Comparison of ENCODE assay signal across 25 cellular contexts in genomic region chr22:19857382-19857781, GRCh38. TPM values are rescaled to one million over a fixed set of nuclear protein-coding genes. Genes with fewer than 3 reads are reported as not detected.
A peak's percentile ranks its signal among the peaks of the same experiment; 100 is the strongest.
DNase-seq lines count a peak whose midpoint lies in the region; ATAC-seq and TF ChIP-seq lines count a peak whose summit lies in the region.
"Had no signal": no experiment of that assay in that cellular context is flagged by ENCODE, and none has a peak within 500 bp of the region (broad histone marks: within the 10 kb centered on the region; RNA-seq: fewer than 3 reads in every experiment).

No MANE protein-coding gene starts in this region.

- no peak overlapping the region for H3K27ac Mint-ChIP-seq in T-helper 2 cell treated with Interferon-gamma antibody and Interleukin-4, amounts not matched to agents 5 μg/mL and 100 μg/mL, for 36 hours
- peak overlapping the region; percentile 96 for H3K27ac Mint-ChIP-seq in CD4-positive, alpha-beta T cell
- H3K27ac Mint-ChIP-seq in activated T-helper 1 cell treated with anti-CD3 and anti-CD28 coated beads, Interleukin-12 subunit alpha, Interleukin-12 subunit beta, Interleukin-2, Interleukin-4 antibody, amounts not matched to agents 30 ng/mL and 10 ng/mL and 1 ng/mL, durations not matched to agents 14 hours and 24 hours and 36 hours = no peak overlapping the region
- peak overlapping the region in 4 of 6 donors; percentile 61 to 85 (median 76) for H3K27ac Mint-ChIP-seq in naive B cell
- H3K27ac Mint-ChIP-seq: activated naive CD8-positive, alpha-beta T cell treated with anti-CD3 and anti-CD28 coated beads, Interleukin-2, amount 10 ng/mL, durations not matched to agents 7 days and 5 days had no signal

- CTCF ChIA-PET in CD4-positive, alpha-beta T cell (lab: Charles Lee) = no interaction called here

- H3K36me3 Mint-ChIP-seq in T-helper 2 cell treated with Interferon-gamma antibody and Interleukin-4, amounts not matched to agents 5 μg/mL and 100 μg/mL, for 36 hours (ENCODE audit: low read depth) = peaks cover 1% of the 10 kb centered on the region
- peaks cover 32% of the 10 kb centered on the region for H3K36me3 Mint-ChIP-seq in CD4-positive, alpha-beta T cell (ENCODE audit: low read depth)
- peaks cover 7% of the 10 kb centered on the region for H3K36me3 Mint-ChIP-seq in activated T-helper 1 cell treated with anti-CD3 and anti-CD28 coated beads, Interleukin-12 subunit alpha, Interleukin-12 subunit beta, Interleukin-2, Interleukin-4 antibody, amounts not matched to agents 30 ng/mL and 10 ng/mL and 1 ng/mL, durations not matched to agents 14 hours and 24 hours and 36 hours (ENCODE audit: low read depth)
- no peaks in the 10 kb centered on the region for H3K36me3 Mint-ChIP-seq in naive B cell

- no peaks in the 10 kb centered on the region for H3K9me3 ChIP-seq in CD4-positive, alpha-beta T cell (ENCODE audit: control insufficient read depth, low read length)
- H3K9me3 ChIP-seq: thoracic aorta, vagina had no signal

- H3K4me1 Mint-ChIP-seq in T-helper 2 cell treated with Interferon-gamma antibody and Interleukin-4, amounts not matched to agents 5 μg/mL and 100 μg/mL, for 36 hours (ENCODE audit: low read depth) = peaks cover 20% of the 10 kb centered on the region
- peaks cover 59% of the 10 kb centered on the region for H3K4me1 Mint-ChIP-seq in CD4-positive, alpha-beta T cell (ENCODE audit: low read depth)
- peaks cover 36% of the 10 kb centered on the region for H3K4me1 Mint-ChIP-seq in activated T-helper 1 cell treated with anti-CD3 and anti-CD28 coated beads, Interleukin-12 subunit alpha, Interleukin-12 subunit beta, Interleukin-2, Interleukin-4 antibody, amounts not matched to agents 30 ng/mL and 10 ng/mL and 1 ng/mL, durations not matched to agents 14 hours and 24 hours and 36 hours (ENCODE audit: low read depth)
- peaks cover 23 to 32% (median 26%) of the 10 kb centered on the region in 3 donors for H3K4me1 Mint-ChIP-seq in naive B cell

- POLR2A ChIA-PET in CD4-positive, alpha-beta T cell (lab: Charles Lee) = no interaction called here

- intact Hi-C loops in CD4-positive, alpha-beta T cell (cut with DNase I, micrococcal nuclease) = loop anchor here in 1 of 2 experiments (10.0 kb wide), 3 partner anchors 157 to 563 kb away; partner anchors contain the start of genes ARVCF, CLTCL1, RANBP1 and TRMT2A
- intact Hi-C loops in activated T-helper 1 cell treated with anti-CD3 and anti-CD28 coated beads, Interleukin-12 subunit alpha, Interleukin-12 subunit beta, Interleukin-2, Interleukin-4 antibody, amounts not matched to agents 30 ng/mL and 10 ng/mL and 1 ng/mL, durations not matched to agents 14 hours and 24 hours and 36 hours (cut with micrococcal nuclease) = loop anchor here (10.0 kb wide), 2 partner anchors 413 to 467 kb away; partner anchors contain the start of genes C22orf39 and DGCR6L
- intact Hi-C loops in posterior vena cava (cut with DNase I) = no loop called here

- no peaks in the 10 kb centered on the region for H3K27me3 ChIP-seq in CD4-positive, alpha-beta T cell (ENCODE audit: control insufficient read depth, insufficient read depth, low read length)
- H3K27me3 ChIP-seq: dorsolateral prefrontal cortex, vagina had no signal

- no peak for TF ChIP-seq CTCF in CD4-positive, alpha-beta T cell (IDR thresholded peaks at IDR 0.05)

- no peaks in the 10 kb centered on the region for H3K9me3 Mint-ChIP-seq in T-helper 2 cell treated with Interferon-gamma antibody and Interleukin-4, amounts not matched to agents 5 μg/mL and 100 μg/mL, for 36 hours
- H3K9me3 Mint-ChIP-seq in CD4-positive, alpha-beta T cell = no peaks in the 10 kb centered on the region
- no peaks in the 10 kb centered on the region for H3K9me3 Mint-ChIP-seq in activated T-helper 1 cell treated with anti-CD3 and anti-CD28 coated beads, Interleukin-12 subunit alpha, Interleukin-12 subunit beta, Interleukin-2, Interleukin-4 antibody, amounts not matched to agents 30 ng/mL and 10 ng/mL and 1 ng/mL, durations not matched to agents 14 hours and 24 hours and 36 hours
- no peaks in the 10 kb centered on the region for H3K9me3 Mint-ChIP-seq in naive B cell
- H3K9me3 Mint-ChIP-seq: activated naive CD8-positive, alpha-beta T cell treated with anti-CD3 and anti-CD28 coated beads, Interleukin-2, amount 10 ng/mL, durations not matched to agents 7 days and 5 days had no signal

- DNase-seq in T-helper 2 cell treated with Interferon-gamma antibody and Interleukin-4, amounts not matched to agents 5 μg/mL and 100 μg/mL, for 36 hours (ENCODE audit: low spot score) = peak; percentile 1
- DNase-seq in T-helper 2 cell (no peak), naive B cell (no peak), posterior vena cava (ENCODE audit: low spot score) (no peak), GM19240 (ENCODE audit: insufficient read length, low spot score) (no peak)
- no peak for DNase-seq in CD4-positive, alpha-beta T cell
- DNase-seq in activated T-helper 1 cell treated with anti-CD3 and anti-CD28 coated beads, Interleukin-12 subunit alpha, Interleukin-12 subunit beta, Interleukin-2, Interleukin-4 antibody, amounts not matched to agents 30 ng/mL and 10 ng/mL and 1 ng/mL, durations not matched to agents 14 hours and 24 hours and 36 hours (ENCODE audit: low spot score) = no peak
- DNase-seq: activated CD4-positive, CD25-positive, alpha-beta regulatory T cell; activated naive CD8-positive, alpha-beta T cell treated with anti-CD3 and anti-CD28 coated beads, Interleukin-2, amount 10 ng/mL, durations not matched to agents 7 days and 5 days; DMS 273 treated with DMSO at 0.1 percent for 48 hours; dorsolateral prefrontal cortex; GOT3; hippocampal formation; IMR-90; NCI-H1092 treated with DMSO at 0.1 percent for 48 hours; NCI-H1930; NCI-H524; nucleus accumbens; SHP77; stimulated activated CD4-positive, alpha-beta T cell treated with anti-CD3 and anti-CD28 coated beads, Interleukin-15, amount 100 ng/mL, for 24 hours; stimulated activated naive CD4-positive, alpha-beta T cell treated with Interleukin-2 at 50 U/mL for 16 hours had no signal

- H3K4me3 Mint-ChIP-seq in T-helper 2 cell treated with Interferon-gamma antibody and Interleukin-4, amounts not matched to agents 5 μg/mL and 100 μg/mL, for 36 hours = no peak overlapping the region
- peak overlapping the region; percentile 57 for H3K4me3 Mint-ChIP-seq in CD4-positive, alpha-beta T cell
- peak overlapping the region; percentile 42 for H3K4me3 Mint-ChIP-seq in activated T-helper 1 cell treated with anti-CD3 and anti-CD28 coated beads, Interleukin-12 subunit alpha, Interleukin-12 subunit beta, Interleukin-2, Interleukin-4 antibody, amounts not matched to agents 30 ng/mL and 10 ng/mL and 1 ng/mL, durations not matched to agents 14 hours and 24 hours and 36 hours
- H3K4me3 Mint-ChIP-seq in naive B cell = peak overlapping the region in 2 of 8 donors; percentile 94 to 95
- H3K4me3 Mint-ChIP-seq: activated naive CD8-positive, alpha-beta T cell treated with anti-CD3 and anti-CD28 coated beads, Interleukin-2, amount 10 ng/mL, durations not matched to agents 7 days and 5 days; CD14-positive monocyte had no signal

- H3K27me3 Mint-ChIP-seq in T-helper 2 cell treated with Interferon-gamma antibody and Interleukin-4, amounts not matched to agents 5 μg/mL and 100 μg/mL, for 36 hours (ENCODE audit: low read depth) = no peaks in the 10 kb centered on the region
- no peaks in the 10 kb centered on the region for H3K27me3 Mint-ChIP-seq in CD4-positive, alpha-beta T cell
- no peaks in the 10 kb centered on the region for H3K27me3 Mint-ChIP-seq in activated T-helper 1 cell treated with anti-CD3 and anti-CD28 coated beads, Interleukin-12 subunit alpha, Interleukin-12 subunit beta, Interleukin-2, Interleukin-4 antibody, amounts not matched to agents 30 ng/mL and 10 ng/mL and 1 ng/mL, durations not matched to agents 14 hours and 24 hours and 36 hours (ENCODE audit: insufficient read depth)
- no peaks in the 10 kb centered on the region for H3K27me3 Mint-ChIP-seq in naive B cell
- H3K27me3 Mint-ChIP-seq: activated naive CD8-positive, alpha-beta T cell treated with anti-CD3 and anti-CD28 coated beads, Interleukin-2, amount 10 ng/mL, durations not matched to agents 7 days and 5 days had no signal

- H3K27ac ChIP-seq in CD4-positive, alpha-beta T cell (ENCODE audit: low read depth, low read length) = no peak overlapping the region
- H3K27ac ChIP-seq: thoracic aorta, vagina had no signal

- no peak for ATAC-seq in CD4-positive, alpha-beta T cell (ENCODE audit: poor library complexity)
- no peak for ATAC-seq in naive B cell (ENCODE audit: low read depth in 2 of 2)
- no peak for ATAC-seq in HG02678 (IDR thresholded peaks at IDR 0.05; ENCODE audit: unreplicated experiment)

RNA-seq across cellular contexts. Expression of gene GNB1L, which starts 2.7 kb away (rescaled TPM):
- total RNA-seq in CD4-positive, alpha-beta T cell = 1 to 10 TPM; 3.0 to 6.5 TPM
- total RNA-seq in activated T-helper 1 cell treated with anti-CD3 and anti-CD28 coated beads, Interleukin-12 subunit alpha, Interleukin-12 subunit beta, Interleukin-2, Interleukin-4 antibody, amounts not matched to agents 30 ng/mL and 10 ng/mL and 1 ng/mL, durations not matched to agents 14 hours and 24 hours and 36 hours = 20.6 and 21.5 TPM in 2 replicates
- polyA plus RNA-seq in naive B cell (ENCODE audit: low read depth in 6 of 6) = 10 to 100 TPM in 4 of 6 donors, 1 to 10 TPM in 2; 6.2 to 14.8 (median 12.0) TPM
- 1 to 10 TPM; 3.6 to 3.9 TPM for total RNA-seq in posterior vena cava

RNA-seq across cellular contexts. Expression of gene RTL10, which starts 2.7 kb away (rescaled TPM):
- total RNA-seq in CD4-positive, alpha-beta T cell = 10 to 100 TPM; 24.7 TPM
- 22.2 and 24.1 TPM in 2 replicates for total RNA-seq in activated T-helper 1 cell treated with anti-CD3 and anti-CD28 coated beads, Interleukin-12 subunit alpha, Interleukin-12 subunit beta, Interleukin-2, Interleukin-4 antibody, amounts not matched to agents 30 ng/mL and 10 ng/mL and 1 ng/mL, durations not matched to agents 14 hours and 24 hours and 36 hours
- polyA plus RNA-seq in naive B cell (ENCODE audit: low read depth in 6 of 6) = 1 to 10 TPM in 5 of 6 donors, not detected in 1; 5.5 to 8.9 (median 6.1) TPM
- total RNA-seq in posterior vena cava = 1 to 10 TPM; 7.6 to 8.6 TPM

Comparison
In these comparisons a context has a peak if more than half of its experiments do, and no peak if none do; other contexts are left out.
1. H3K27ac Mint-ChIP-seq: peak in CD4-positive, alpha-beta T cell (single experiment) and naive B cell (4 of 6); none in T-helper 2 cell treated with Interferon-gamma antibody and Interleukin-4, amounts not matched to agents 5 μg/mL and 100 μg/mL, for 36 hours (single experiment) and activated T-helper 1 cell treated with anti-CD3 and anti-CD28 coated beads, Interleukin-12 subunit alpha, Interleukin-12 subunit beta, Interleukin-2, Interleukin-4 antibody, amounts not matched to agents 30 ng/mL and 10 ng/mL and 1 ng/mL, durations not matched to agents 14 hours and 24 hours and 36 hours (single experiment).